Comparison of ENCODE assay signal across 8 cellular contexts in genomic region chr3:69439683-69440270, GRCh38. TPM values are rescaled to one million over a fixed set of nuclear protein-coding genes. Genes with fewer than 3 reads are reported as not detected.
DNase-seq lines count a peak whose midpoint lies in the region; ATAC-seq, FAIRE-seq and TF ChIP-seq lines count a peak whose summit lies in the region.
"Had no signal": no experiment of that assay in that cellular context is flagged by ENCODE, and none has a peak within 500 bp of the region (broad histone marks: within the 10 kb centered on the region; RNA-seq: fewer than 3 reads in every experiment).

No MANE protein-coding gene starts in this region.

- DNase-seq in GM10266 (ENCODE audit: extremely low spot score), result no peak
- peak; percentile 0 for DNase-seq in NCI-H69 (lab: John Stamatoyannopoulos, UW)
- peak; percentile 35 for DNase-seq in epithelial cell of esophagus (ENCODE audit: low read depth)
- DNase-seq in pancreas, result no peak
- no peak for DNase-seq in islet precursor cell

- intact Hi-C loops in pancreas (cut with DNase I), result no loop called here

- H3K27ac ChIP-seq in pancreas, result peak overlapping the region in 1 of 4 donors; percentile 47
- H3K27ac ChIP-seq: skin epidermis had no signal

- H3K36me3 ChIP-seq in pancreas, result no peaks in the 10 kb centered on the region

- no peaks in the 10 kb centered on the region for H3K9me3 ChIP-seq in pancreas

- ATAC-seq in pancreas (peak; percentile 55 to 91 (median 82)), HG02610 (IDR thresholded peaks at IDR 0.05; ENCODE audit: unreplicated experiment) (no peak), GM18907 (IDR thresholded peaks at IDR 0.05; ENCODE audit: unreplicated experiment) (no peak)

- TF ChIP-seq CTCF in GM10266 (IDR thresholded peaks at IDR 0.05; ENCODE audit: control insufficient read depth, insufficient read depth, low read depth, missing control alignments) (peak; percentile 39), epithelial cell of esophagus (IDR thresholded peaks at IDR 0.05; ENCODE audit: insufficient read depth, low read depth, low read length, missing control alignments) (peak; percentile 66), pancreas (IDR thresholded peaks at IDR 0.05) (peak in 3 of 4 donors; percentile 37 to 39 (median 38))

- WGBS in pancreas, 2 donors, result 0% methylated on average over 1 of the region's 1 CpG

- H3K4me1 ChIP-seq in pancreas, result peaks cover 0 to 4% (median 0%) of the 10 kb centered on the region in 3 donors

- FAIRE-seq in pancreas (lab: Jason Lieb, UNC), result no peak

- no peak overlapping the region for H3K4me3 ChIP-seq in epithelial cell of esophagus (ENCODE audit: low read length)
- peak overlapping the region in 2 of 4 donors; percentile 12 to 23 for H3K4me3 ChIP-seq in pancreas
- H3K4me3 ChIP-seq: skin epidermis had no signal

- no peaks in the 10 kb centered on the region for H3K27me3 ChIP-seq in pancreas

RNA-seq across cellular contexts. Expression of gene FRMD4B, which starts 53.9 kb away (rescaled TPM):
- total RNA-seq in pancreas, result 10 to 100 TPM in 2 of 6 donors, 1 to 10 TPM in 4; 4.9 to 20.0 (median 9.3) TPM
- 1 to 10 TPM; 5.2 to 6.0 TPM for polyA plus RNA-seq in pancreas

Comparison
In these comparisons a context has a peak if more than half of its experiments do, and no peak if none do; other contexts are left out.
1. DNase-seq: peak in NCI-H69 (single experiment) and epithelial cell of esophagus (single experiment); none in GM10266 (single experiment), pancreas (0 of 6) and islet precursor cell (single experiment).
2. ATAC-seq: peak in pancreas (4 of 4); none in HG02610 (single experiment) and GM18907 (single experiment).
3. Peak in every context shown above with its lines, with median percentiles within 50 percentile points of each other: CTCF ChIP-seq.